ENCODE assay signal across 1 cellular context in genomic region chr4:57607616-57608150, GRCh38.
TF ChIP-seq lines count a peak whose summit lies in the region.

No MANE protein-coding gene starts in this region.

TF ChIP-seq in GM23338, 12 proteins besides CTCF, POLR2A, EP300 and RAD21 (continued from another document):
- TF ChIP-seq ZNF331 (CRISPR knock-in tag; IDR thresholded peaks at IDR 0.05; ENCODE audit: low read depth) (no peak), STAT1 (IDR thresholded peaks at IDR 0.05; ENCODE audit: unreplicated experiment) (no peak), ZNF462 (CRISPR knock-in tag; IDR thresholded peaks at IDR 0.05) (no peak), POLR2AphosphoS5 (IDR thresholded peaks at IDR 0.05; ENCODE audit: low read depth) (no peak)
